8 cellular contexts compared by ENCODE assay signal in the genomic region with DNA sequence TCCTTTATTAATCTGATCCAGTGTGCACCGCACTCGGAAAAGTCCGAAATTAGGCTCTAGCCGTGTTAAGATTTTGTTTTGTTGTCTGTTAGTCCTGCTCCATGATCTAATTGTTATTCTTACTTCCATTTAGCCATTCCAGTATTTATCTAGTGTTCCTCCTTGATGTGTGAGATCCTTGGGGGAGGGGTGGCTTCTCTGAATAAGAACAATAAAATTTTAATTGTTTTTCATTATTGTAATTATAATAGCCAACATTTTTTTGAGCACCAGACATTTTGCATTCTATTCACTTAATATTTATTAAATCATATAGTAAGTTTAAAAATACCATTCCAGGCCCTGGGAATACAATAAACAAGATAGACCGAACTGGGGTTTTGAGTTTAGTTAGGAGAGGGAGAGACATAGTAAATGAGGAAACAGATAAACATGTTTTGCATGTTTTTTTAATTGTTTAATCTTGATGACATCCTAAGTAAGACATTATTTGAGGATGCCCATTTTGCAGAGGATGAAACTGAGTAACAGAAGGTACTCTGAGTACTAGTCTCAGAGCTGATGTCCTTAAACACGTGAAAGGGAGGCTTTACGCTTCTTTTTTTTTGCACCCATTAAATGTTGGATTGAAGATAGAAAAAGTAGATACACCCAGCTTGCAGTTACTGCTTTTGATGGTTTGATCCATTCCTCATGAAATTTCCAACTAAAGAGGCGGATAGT. TPM values are rescaled to one million over a fixed set of nuclear protein-coding genes. Genes with fewer than 3 reads are reported as not detected.
A peak's percentile ranks its signal among the peaks of the same experiment; 100 is the strongest.
DNase-seq lines count a peak whose midpoint lies in the region; ATAC-seq, FAIRE-seq and TF ChIP-seq lines count a peak whose summit lies in the region.

No MANE protein-coding gene starts in this region.

- H3K4ac ChIP-seq in H1 (replicated peaks; ENCODE audit: insufficient read length, low read depth, low read length) = no peak overlapping the region

- H3K27me3 Mint-ChIP-seq in Calu3 (ENCODE audit: unreplicated experiment) = no peaks in the 10 kb centered on the region

- intact Hi-C loops in Calu3 (cut with micrococcal nuclease; ENCODE audit: unreplicated experiment) = no loop called here

- peaks cover 16% of the 10 kb centered on the region for H3K36me3 Mint-ChIP-seq in Calu3 (ENCODE audit: insufficient read depth, unreplicated experiment)

- H3K27ac ChIP-seq in H1 (ENCODE audit: low read depth, low read length) = no peak overlapping the region
- peak overlapping the region; percentile 92 for H3K27ac ChIP-seq in neutrophil

- no peak overlapping the region for H3K14ac ChIP-seq in H1 (ENCODE audit: insufficient read length)

- H3K56ac ChIP-seq in H1 (replicated peaks; ENCODE audit: insufficient read length, low read depth, low read length) = no peak overlapping the region

- TF ChIP-seq RAD21 in H1 (IDR thresholded peaks at IDR 0.05 in 1 of 2, conservative IDR thresholded peaks at IDR 0.05 in 1 of 2; ENCODE audit: low read depth in 2 of 2, low read length in 2 of 2) = no peak

- H3K9me3 ChIP-seq in H1 (ENCODE audit: insufficient read depth in 2 of 2, low read depth in 1 of 2, low read length in 1 of 2) (no peaks in the 10 kb centered on the region), neutrophil (no peaks in the 10 kb centered on the region)

- BruUV-seq in Calu3 (replicated peaks; lab: Mats Ljungman, UMichigan) = TSS peak; percentile 56

- H3K23ac ChIP-seq in H1 (ENCODE audit: insufficient read length) = no peak overlapping the region

- no peak for TF ChIP-seq EP300 in H1 (IDR thresholded peaks at IDR 0.05; ENCODE audit: borderline replicate concordance in 1 of 2, low read depth in 2 of 2, low read length in 2 of 2)

- H2BK12ac ChIP-seq in H1 (ENCODE audit: low read depth, low read length) = no peak overlapping the region

- H3K27ac Mint-ChIP-seq in Calu3 (ENCODE audit: unreplicated experiment) = peak overlapping the region; percentile 44

- peaks cover 3 to 7% of the 10 kb centered on the region in 2 experiments for H4K20me1 ChIP-seq in H1 (replicated peaks in 1 of 2; ENCODE audit: control insufficient read depth in 1 of 2, insufficient read depth in 2 of 2, low read length in 2 of 2)

- H3K9me3 Mint-ChIP-seq in Calu3 (ENCODE audit: low read depth, unreplicated experiment) = no peaks in the 10 kb centered on the region

- H3K36me3 ChIP-seq in H1 (ENCODE audit: control insufficient read depth in 2 of 4, insufficient read depth in 4 of 4, low read length in 3 of 4) (no peaks in the 10 kb centered on the region), neutrophil (no peaks in the 10 kb centered on the region)

- H2BK15ac ChIP-seq in H1 (ENCODE audit: low read length) = no peak overlapping the region

- no peaks in the 10 kb centered on the region; a peak in 1 of 7 replicates for H3K4me1 ChIP-seq in H1 (replicated peaks in 1 of 4; ENCODE audit: control insufficient read depth in 3 of 4, insufficient read depth in 4 of 4, low read length in 3 of 4)
- H3K4me1 ChIP-seq in neutrophil (ENCODE audit: control insufficient read depth in 1 of 2, insufficient read depth in 1 of 2, low read depth in 1 of 2, low read length in 1 of 2) = peaks cover 16 to 19% of the 10 kb centered on the region in 2 experiments

- no peaks in the 10 kb centered on the region for H3K27me3 ChIP-seq in H1 (replicated peaks in 1 of 4; ENCODE audit: control insufficient read depth in 3 of 4, extremely low read depth in 1 of 4, insufficient read depth in 3 of 4, low read length in 3 of 4)
- H3K27me3 ChIP-seq in neutrophil = no peaks in the 10 kb centered on the region

- no peak overlapping the region for H2BK20ac ChIP-seq in H1 (ENCODE audit: low read length)

- no peaks in the 10 kb centered on the region for H3K4me1 Mint-ChIP-seq in Calu3 (ENCODE audit: low read depth, unreplicated experiment)

- H2BK120ac ChIP-seq in H1 (replicated peaks; ENCODE audit: low read depth, low read length) = no peak overlapping the region

- peaks cover 4% of the 10 kb centered on the region; the same call in 1 of the 2 replicates for H3K23me2 ChIP-seq in H1 (ENCODE audit: low read depth, low read length)

- CTCF ChIA-PET in Calu3 (lab: Charles Lee) = interaction anchor here (0.6 kb wide), 2 partner anchors 36 to 37 kb away, joined by 3 read pairs; no protein-coding TSS in a partner anchor
- CTCF ChIA-PET in H1 (lab: Charles Lee; ENCODE audit: partially characterized antibody) = interaction anchor here (0.6 to 0.8 kb wide), 2 partner anchors 13 to 118 kb away, joined by 3 to 5 read pairs; no protein-coding TSS in a partner anchor

- peak overlapping the region in 1 of 4 experiments; percentile 32; a peak in 3 of 7 replicates for H3K9ac ChIP-seq in H1 (replicated peaks in 1 of 4; ENCODE audit: extremely low read depth in 1 of 4, low read depth in 3 of 4, low read length in 3 of 4)

- POLR2A ChIA-PET in H1 (lab: Charles Lee; ENCODE audit: partially characterized antibody) = no interaction called here

- no peak overlapping the region for H2AFZ ChIP-seq in H1 (ENCODE audit: low read length)

- no peak for FAIRE-seq in H1 (lab: Jason Lieb, UNC)

- H3K4me3 Mint-ChIP-seq in Calu3 (ENCODE audit: low read depth, unreplicated experiment) = peak overlapping the region; percentile 80

- no peak overlapping the region for H4K5ac ChIP-seq in H1 (ENCODE audit: insufficient read length, low read depth, low read length)

- no peak for ATAC-seq in GM19452 (IDR thresholded peaks at IDR 0.05; ENCODE audit: unreplicated experiment)

- H3K4me3 ChIP-seq in H1 (ENCODE audit: extremely low read depth in 1 of 4, insufficient read depth in 2 of 4, low read depth in 3 of 4, low read length in 4 of 4) = peak overlapping the region; percentile 51 to 77 (median 72); a peak in 7 of 8 replicates
- peak overlapping the region; percentile 80 to 94 for H3K4me3 ChIP-seq in neutrophil (ENCODE audit: low read depth in 1 of 2, low read length in 1 of 2)

- H4K8ac ChIP-seq in H1 (ENCODE audit: extremely low read depth, insufficient read depth, low read length) = no peak overlapping the region

- no peaks in the 10 kb centered on the region; the same call in 1 of the 2 replicates for H3K79me1 ChIP-seq in H1 (ENCODE audit: low read depth, low read length)

- peak overlapping the region; percentile 13; the same call in 1 of the 2 replicates for H3K18ac ChIP-seq in H1 (ENCODE audit: extremely low read depth, low read length)

- no peak overlapping the region for H2BK5ac ChIP-seq in H1 (ENCODE audit: low read depth, low read length)

- no peak overlapping the region for H4K91ac ChIP-seq in H1 (replicated peaks; ENCODE audit: insufficient read length, low read length)

- H2AK5ac ChIP-seq in H1 (ENCODE audit: low read depth, low read length) = no peak overlapping the region

- WGBS in H1 (ENCODE audit: extremely low coverage in 1 of 2, insufficient coverage in 1 of 2, insufficient read length in 1 of 2, insufficient replicate concordance in 2 of 2, low coverage in 1 of 2, low lambda C conversion rate in 2 of 2, missing lambda C conversion rate in 1 of 2), 2 experiments = 90% methylated on average over 8 of the region's 8 CpGs; no CpG with 5 or more reads in 1 of the 2 experiments

- DNase-seq in Calu3 (no peak), NCI-H146 (lab: John Stamatoyannopoulos, UW) (peak; percentile 28), H1 (ENCODE audit: low read depth in 1 of 2, low spot score in 2 of 2) (no peak), AG08395 (ENCODE audit: low spot score) (no peak), HCEC 1CT (no peak), NCI-H1436 treated with DMSO at 0.1 percent for 48 hours (lab: John Stamatoyannopoulos, UW) (no peak)

- no peak for TF ChIP-seq CTCF in Calu3 (IDR thresholded peaks at IDR 0.05; ENCODE audit: unreplicated experiment)
- TF ChIP-seq CTCF in H1 (IDR thresholded peaks at IDR 0.05; ENCODE audit: control extremely low read depth in 1 of 3, insufficient read depth in 1 of 3, low read depth in 1 of 3, low read length in 3 of 3) = no peak
- TF ChIP-seq CTCF in neutrophil (IDR thresholded peaks at IDR 0.05) = no peak

- H3K79me2 ChIP-seq in H1 (ENCODE audit: control insufficient read depth in 1 of 2, insufficient read depth in 2 of 2, low read length in 2 of 2) = peaks cover 0 to 14% of the 10 kb centered on the region in 2 experiments; a peak in 2 of 4 replicates

- TF ChIP-seq POLR2A in H1 (IDR thresholded peaks at IDR 0.05; ENCODE audit: control extremely low read depth in 1 of 2, low read depth in 2 of 2, low read length in 2 of 2) = no peak

- H3K4me2 ChIP-seq in H1 (ENCODE audit: insufficient read depth in 1 of 2, low read depth in 2 of 2, low read length in 2 of 2) = peak overlapping the region; percentile 50 to 73

TF ChIP-seq in H1, 55 proteins besides CTCF, POLR2A, EP300 and RAD21 (continues in another document):
- no peak for TF ChIP-seq CBX5 (IDR thresholded peaks at IDR 0.05; ENCODE audit: low read depth, low read length)
- TF ChIP-seq SP2 (IDR thresholded peaks at IDR 0.05; ENCODE audit: low read length) = no peak
- TF ChIP-seq GTF2F1 (IDR thresholded peaks at IDR 0.05; ENCODE audit: borderline replicate concordance, low read depth, low read length) = no peak
- no peak for TF ChIP-seq SUZ12 (IDR thresholded peaks at IDR 0.05; ENCODE audit: low read length)
- no peak for TF ChIP-seq HDAC2 (IDR thresholded peaks at IDR 0.05; ENCODE audit: borderline replicate concordance in 1 of 2, low read depth in 2 of 2, low read length in 2 of 2)
- TF ChIP-seq BRCA1 (IDR thresholded peaks at IDR 0.05; ENCODE audit: low read depth, low read length) = no peak
- no peak for TF ChIP-seq FOSL1 (IDR thresholded peaks at IDR 0.05; ENCODE audit: insufficient read depth, low read depth, low read length)

RNA-seq across cellular contexts. Expression of gene CBFA2T2, which starts 1.2 kb away (rescaled TPM):
- 17.8 and 20.5 TPM in 2 replicates for total RNA-seq in Calu3 (2022)
- total RNA-seq in H1 (2021; fragmentation: NEBNext Ultra II Directional; extraction: Animal tissue kit (Norgen Biotek cat#: 25700)) = 11.0 and 12.9 TPM in 2 replicates
- polyA plus RNA-seq in H1 (2011; rRNA removed) = 11.6 and 17.1 TPM in 2 replicates
- 13.3 TPM for polyA plus RNA-seq in H1 (2011; cell fraction: cytosol; rRNA removed)
- polyA plus RNA-seq in H1 (2011; cell fraction: nucleus; rRNA removed) = 23.5 TPM
- 6.5 to 9.4 TPM (median 8.2 TPM) in 4 replicates for polyA plus RNA-seq in H1 (2012, experiment 1 of 2)
- 2.8 TPM for polyA plus RNA-seq in H1 (2012, experiment 2 of 2)
- 5.6 TPM for polyA plus RNA-seq in H1 (2013, experiment 1 of 2)
- 5.6 TPM for polyA plus RNA-seq in H1 (2013, experiment 2 of 2)
- polyA minus RNA-seq in H1 (2011; rRNA and poly(A)+ RNA removed) = 16.8 and 20.4 TPM in 2 replicates
- 7.9 TPM for polyA minus RNA-seq in H1 (2011; cell fraction: cytosol; rRNA and poly(A)+ RNA removed)
- polyA minus RNA-seq in H1 (2011; cell fraction: nucleus; rRNA and poly(A)+ RNA removed) = 8.4 TPM

RNA-seq across cellular contexts. Expression of gene SNTA1, which starts 47.5 kb away (rescaled TPM):
- 5.1 and 7.6 TPM in 2 replicates for total RNA-seq in Calu3 (2022)
- 4.5 and 5.5 TPM in 2 replicates for total RNA-seq in H1 (2021; fragmentation: NEBNext Ultra II Directional; extraction: Animal tissue kit (Norgen Biotek cat#: 25700))
- polyA plus RNA-seq in H1 (2011; rRNA removed) = 8.0 and 9.0 TPM in 2 replicates
- 7.7 TPM for polyA plus RNA-seq in H1 (2011; cell fraction: cytosol; rRNA removed)
- polyA plus RNA-seq in H1 (2011; cell fraction: nucleus; rRNA removed) = 7.2 TPM
- 4.7 to 7.4 TPM (median 6.1 TPM) in 4 replicates for polyA plus RNA-seq in H1 (2012, experiment 1 of 2)
- 6.7 TPM for polyA plus RNA-seq in H1 (2012, experiment 2 of 2)
- 2.6 TPM for polyA plus RNA-seq in H1 (2013, experiment 1 of 2)
- 2.9 TPM for polyA plus RNA-seq in H1 (2013, experiment 2 of 2)
- polyA minus RNA-seq in H1 (2011; rRNA and poly(A)+ RNA removed) = 3.4 and 4.5 TPM in 2 replicates
- polyA minus RNA-seq in H1 (2011; cell fraction: cytosol; rRNA and poly(A)+ RNA removed) = 3.1 TPM
- polyA minus RNA-seq in H1 (2011; cell fraction: nucleus; rRNA and poly(A)+ RNA removed) = 1.6 TPM
